Comparison of ENCODE assay signal across 1 cellular context in genomic region chr17:76346936-76347335, GRCh38. TPM values are rescaled to one million over a fixed set of nuclear protein-coding genes. Genes with fewer than 3 reads are reported as not detected.
"Had no signal": no experiment of that assay in that cellular context is flagged by ENCODE, and none has a peak within 500 bp of the region (broad histone marks: within the 10 kb centered on the region; RNA-seq: fewer than 3 reads in every experiment).

No MANE protein-coding gene starts in this region.

RNA-seq across cellular contexts. Expression of gene SPHK1, which starts 37.5 kb away (rescaled TPM):
- polyA plus RNA-seq: IgD-negative memory B cell had no signal
